In genomic region chr15:99796940-99797870, GRCh38 we compare ENCODE assay signal across 8 cellular contexts.
DNase-seq lines count a peak whose midpoint lies in the region; ATAC-seq, FAIRE-seq and TF ChIP-seq lines count a peak whose summit lies in the region.
"Not testable (repeated sequence)": the region's sequence is repeated elsewhere in the genome, so short reads cannot be mapped to it uniquely, and the experiment has no call there.

No MANE protein-coding gene starts in this region.

- POLR2A ChIA-PET in A673 (lab: Charles Lee; ENCODE audit: low non-redundant PET) = not testable (repeated sequence)

- intact Hi-C loops in A673 (cut with micrococcal nuclease; ENCODE audit: unreplicated experiment) = not testable (repeated sequence)

- CTCF ChIA-PET in A673 (lab: Charles Lee) = interaction anchor here (1.3 kb wide), 1 partner anchor 1969 kb away, joined by 7 read pairs; no protein-coding TSS in a partner anchor

- not testable (repeated sequence) for H3K79me2 ChIP-seq in osteoblast (ENCODE audit: insufficient read depth, low read length)

- not testable (repeated sequence) for H3K27ac ChIP-seq in A673 (ENCODE audit: low read depth, low read length, poor library complexity, severe bottlenecking); VCaP; cardiac muscle cell; osteoblast (ENCODE audit: low read depth, low read length)

- H3K4me3 ChIP-seq in A673 (ENCODE audit: low read depth, low read length, poor library complexity, severe bottlenecking); bronchial epithelial cell (ENCODE audit: low read depth, low read length); cardiac muscle cell; osteoblast (ENCODE audit: insufficient read depth, low read length): not testable (repeated sequence)

- not testable (repeated sequence) for H2AFZ ChIP-seq in osteoblast (ENCODE audit: low read length)

- not testable (repeated sequence) for H3K27me3 ChIP-seq in A673 (replicated peaks; ENCODE audit: insufficient read depth, low read depth, low read length, poor library complexity); bronchial epithelial cell (ENCODE audit: control insufficient read depth, insufficient read depth, low read length); cardiac muscle cell; osteoblast (ENCODE audit: insufficient read depth, low read length)

- not testable (repeated sequence) for DNase-seq in A673 (ENCODE audit: low spot score); GM19239 (ENCODE audit: insufficient read length, low spot score); bronchial epithelial cell (ENCODE audit: low read depth); cardiac muscle cell (ENCODE audit: low read depth in 1 of 2, low spot score in 1 of 2); osteoblast (ENCODE audit: insufficient read length, low spot score, missing footprints)

- peak; percentile 66 for FAIRE-seq in GM19239 (lab: Jason Lieb, UNC)
- peak; percentile 96 for FAIRE-seq in bronchial epithelial cell (lab: Jason Lieb, UNC)

- H3K9me3 ChIP-seq in A673 (ENCODE audit: low read depth, low read length, poor library complexity, severe bottlenecking); cardiac muscle cell (ENCODE audit: low read depth); osteoblast (ENCODE audit: low read depth, low read length): not testable (repeated sequence)

- not testable (repeated sequence) for H4K20me1 ChIP-seq in osteoblast (ENCODE audit: insufficient read depth, low read length)

- BruUV-seq in A673 (replicated peaks; lab: Mats Ljungman, UMichigan) = not testable (repeated sequence)

- H3K4me2 ChIP-seq in osteoblast (ENCODE audit: insufficient read depth, low read length) = not testable (repeated sequence)

- not testable (repeated sequence) for H3K4me1 ChIP-seq in A673 (ENCODE audit: insufficient read depth, low read length, poor library complexity, severe bottlenecking); cardiac muscle cell (ENCODE audit: low read depth); osteoblast (ENCODE audit: insufficient read depth, low read length)

- ATAC-seq in HG03175 (IDR thresholded peaks at IDR 0.05; ENCODE audit: unreplicated experiment) = peak; percentile 52

- TF ChIP-seq CTCF in A673 (conservative IDR thresholded peaks at IDR 0.05; ENCODE audit: low read depth, low read length) (0 out of 2 replicates have a peak, but pooled peaks have one; percentile 22), GM12873 (IDR thresholded peaks at IDR 0.05; ENCODE audit: insufficient read depth, low read depth, low read length, missing control alignments) (peak; percentile 20), VCaP (conservative IDR thresholded peaks at IDR 0.05) (peak; percentile 43), cardiac muscle cell (IDR thresholded peaks at IDR 0.05; ENCODE audit: low read depth, low read length) (peak; percentile 5), osteoblast (IDR thresholded peaks at IDR 0.05; ENCODE audit: extremely low read depth, low read depth, low read length) (peak; percentile 6)
- not testable (repeated sequence) for TF ChIP-seq CTCF in bronchial epithelial cell (IDR thresholded peaks at IDR 0.05; ENCODE audit: insufficient read depth, low read length, severe bottlenecking)

- not testable (repeated sequence) for H3K36me3 ChIP-seq in A673 (ENCODE audit: insufficient read depth, low read length, poor library complexity, severe bottlenecking); bronchial epithelial cell (ENCODE audit: control insufficient read depth, insufficient read depth, low read length); cardiac muscle cell; osteoblast (ENCODE audit: insufficient read depth, low read length)
